In the genomic region with DNA sequence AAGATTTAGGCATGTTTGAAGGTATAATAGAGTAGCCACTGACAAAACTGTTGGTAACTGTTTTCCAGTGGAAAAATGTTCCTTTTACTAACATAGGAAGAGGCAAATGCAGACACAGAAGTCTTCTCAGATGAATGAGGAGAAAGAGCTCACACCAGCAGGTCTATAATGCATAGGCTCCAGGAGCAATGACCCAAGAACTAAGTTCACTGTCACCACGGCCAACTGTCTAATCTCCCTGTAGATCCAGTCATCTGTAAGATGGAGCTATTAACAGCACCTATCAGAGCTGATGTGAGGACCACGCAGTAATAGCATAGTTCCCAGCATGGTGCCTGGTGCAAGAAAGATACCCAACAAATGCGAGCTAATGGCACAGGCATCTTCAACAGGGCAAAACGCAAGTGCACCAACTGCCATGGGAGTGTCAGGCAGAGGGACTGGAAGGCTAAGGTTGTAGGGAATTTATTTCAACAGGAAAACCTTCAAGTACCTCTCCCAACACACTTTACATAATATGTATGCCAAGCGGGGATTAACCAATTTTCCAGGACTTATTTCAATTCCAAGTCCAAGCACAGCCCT, we compare ENCODE assay signal across 20 cellular contexts. TPM values are rescaled to one million over a fixed set of nuclear protein-coding genes. Genes with fewer than 3 reads are reported as not detected.
DNase-seq lines count a peak whose midpoint lies in the region; ATAC-seq, FAIRE-seq and TF ChIP-seq lines count a peak whose summit lies in the region.
"Had no signal": no experiment of that assay in that cellular context is flagged by ENCODE, and none has a peak within 500 bp of the region (broad histone marks: within the 10 kb centered on the region; RNA-seq: fewer than 3 reads in every experiment).

No MANE protein-coding gene starts in this region.

- TF ChIP-seq CTCF in nephron progenitor cell (IDR thresholded peaks at IDR 0.05) = no peak

- H3K27ac Mint-ChIP-seq in activated CD4-positive, alpha-beta T cell treated with anti-CD3 and anti-CD28 coated beads for 36 hours = peak overlapping the region; percentile 13
- peak overlapping the region; percentile 67 for H3K27ac Mint-ChIP-seq in activated naive CD8-positive, alpha-beta T cell treated with anti-CD3 and anti-CD28 coated beads, Interleukin-2, amount 50 U/mL, for 24 hours
- peak overlapping the region; percentile 91 for H3K27ac Mint-ChIP-seq in nephron progenitor cell

- CTCF ChIA-PET in activated CD4-positive, alpha-beta T cell treated with anti-CD3 and anti-CD28 coated beads for 36 hours (lab: Charles Lee) = interaction anchor here (1.4 kb wide), 1 partner anchor 31 kb away, joined by 5 read pairs; no protein-coding TSS in a partner anchor

- intact Hi-C loops in activated CD4-positive, alpha-beta T cell treated with anti-CD3 and anti-CD28 coated beads for 36 hours (cut with DNase I, micrococcal nuclease) = loop anchor here (5.0 kb wide), 2 partner anchors 36 to 51 kb away; no protein-coding TSS in a partner anchor

- H3K27me3 Mint-ChIP-seq in activated CD4-positive, alpha-beta T cell treated with anti-CD3 and anti-CD28 coated beads for 36 hours = no peaks in the 10 kb centered on the region
- H3K27me3 Mint-ChIP-seq in activated naive CD8-positive, alpha-beta T cell treated with anti-CD3 and anti-CD28 coated beads, Interleukin-2, amount 50 U/mL, for 24 hours = no peaks in the 10 kb centered on the region
- H3K27me3 Mint-ChIP-seq in nephron progenitor cell (ENCODE audit: low read depth, poor library complexity) = peaks cover 2% of the 10 kb centered on the region
- H3K27me3 Mint-ChIP-seq: activated naive CD8-positive, alpha-beta T cell treated with anti-CD3 and anti-CD28 coated beads, Interleukin-2, amount 10 ng/mL, durations not matched to agents 7 days and 5 days had no signal

- H3K4me1 Mint-ChIP-seq in activated CD4-positive, alpha-beta T cell treated with anti-CD3 and anti-CD28 coated beads for 36 hours = peaks cover 74% of the 10 kb centered on the region
- peaks cover 76% of the 10 kb centered on the region for H3K4me1 Mint-ChIP-seq in activated naive CD8-positive, alpha-beta T cell treated with anti-CD3 and anti-CD28 coated beads, Interleukin-2, amount 50 U/mL, for 24 hours
- peaks cover 33% of the 10 kb centered on the region for H3K4me1 Mint-ChIP-seq in nephron progenitor cell

- ATAC-seq in activated CD4-positive, alpha-beta T cell treated with anti-CD3 and anti-CD28 coated beads for 36 hours = no peak
- no peak for ATAC-seq in activated naive CD8-positive, alpha-beta T cell treated with anti-CD3 and anti-CD28 coated beads, Interleukin-2, amount 50 U/mL, for 24 hours
- ATAC-seq: psoas muscle had no signal

- DNase-seq in activated CD4-positive, alpha-beta T cell treated with anti-CD3 and anti-CD28 coated beads for 36 hours = no peak
- no peak for DNase-seq in activated CD4-positive, alpha-beta T cell treated with anti-CD3 and anti-CD28 coated beads for 4 hours
- DNase-seq in GM12891 (ENCODE audit: insufficient read length, low spot score) (no peak), nephron progenitor cell (no peak), NCI-H1105 (lab: John Stamatoyannopoulos, UW) (no peak), medulla oblongata (ENCODE audit: extremely low spot score) (no peak)
- no peak for DNase-seq in activated naive CD8-positive, alpha-beta T cell treated with anti-CD3 and anti-CD28 coated beads, Interleukin-2, amount 50 U/mL, for 24 hours
- no peak for DNase-seq in central memory CD4-positive, alpha-beta T cell
- DNase-seq: activated naive CD8-positive, alpha-beta T cell treated with anti-CD3 and anti-CD28 coated beads, Interleukin-2, amount 10 ng/mL, durations not matched to agents 7 days and 5 days; DMS79; dorsolateral prefrontal cortex; glutamatergic neuron; NCI-H1417; NCI-H526 treated with DMSO at 0.1 percent for 48 hours; psoas muscle; stimulated activated CD4-positive, alpha-beta T cell treated with anti-CD3 and anti-CD28 coated beads, Interleukin-12 subunit alpha, Interleukin-12 subunit beta, amount 100 ng/mL, for 4 hours; thyroid gland had no signal

- no peak overlapping the region for H3K4me3 Mint-ChIP-seq in activated CD4-positive, alpha-beta T cell treated with anti-CD3 and anti-CD28 coated beads for 36 hours
- H3K4me3 Mint-ChIP-seq in activated naive CD8-positive, alpha-beta T cell treated with anti-CD3 and anti-CD28 coated beads, Interleukin-2, amount 50 U/mL, for 24 hours = no peak overlapping the region
- H3K4me3 Mint-ChIP-seq in nephron progenitor cell = no peak overlapping the region
- H3K4me3 Mint-ChIP-seq: activated naive CD8-positive, alpha-beta T cell treated with anti-CD3 and anti-CD28 coated beads, Interleukin-2, amount 10 ng/mL, durations not matched to agents 7 days and 5 days had no signal

- TF ChIP-seq POLR2A in GM12891 (IDR thresholded peaks at IDR 0.05; ENCODE audit: low read depth, low read length) = no peak

- no peak for FAIRE-seq in GM12891 (lab: Jason Lieb, UNC)

- POLR2A ChIA-PET in activated CD4-positive, alpha-beta T cell treated with anti-CD3 and anti-CD28 coated beads for 36 hours (lab: Charles Lee) = no interaction called here

- peaks cover 44% of the 10 kb centered on the region for H3K36me3 Mint-ChIP-seq in activated CD4-positive, alpha-beta T cell treated with anti-CD3 and anti-CD28 coated beads for 36 hours (ENCODE audit: low read depth)
- H3K36me3 Mint-ChIP-seq in activated naive CD8-positive, alpha-beta T cell treated with anti-CD3 and anti-CD28 coated beads, Interleukin-2, amount 50 U/mL, for 24 hours (ENCODE audit: low read depth) = peaks cover 47% of the 10 kb centered on the region
- H3K36me3 Mint-ChIP-seq in nephron progenitor cell (ENCODE audit: low read depth) = peaks cover 93% of the 10 kb centered on the region

- H3K9me3 Mint-ChIP-seq in activated CD4-positive, alpha-beta T cell treated with anti-CD3 and anti-CD28 coated beads for 36 hours (ENCODE audit: low read depth) = no peaks in the 10 kb centered on the region
- H3K9me3 Mint-ChIP-seq in activated naive CD8-positive, alpha-beta T cell treated with anti-CD3 and anti-CD28 coated beads, Interleukin-2, amount 50 U/mL, for 24 hours = no peaks in the 10 kb centered on the region
- peaks cover 53% of the 10 kb centered on the region for H3K9me3 Mint-ChIP-seq in nephron progenitor cell
- H3K9me3 Mint-ChIP-seq: activated naive CD8-positive, alpha-beta T cell treated with anti-CD3 and anti-CD28 coated beads, Interleukin-2, amount 10 ng/mL, durations not matched to agents 7 days and 5 days had no signal

TF ChIP-seq in GM12891, 5 proteins besides CTCF, POLR2A, EP300 and RAD21:
- no peak for TF ChIP-seq SPI1 (IDR thresholded peaks at IDR 0.05; ENCODE audit: low read depth, low read length)
- TF ChIP-seq POLR2AphosphoS5 (IDR thresholded peaks at IDR 0.05; ENCODE audit: low read depth, low read length) = 0 out of 2 replicates have a peak, but pooled peaks have one; percentile 17

RNA-seq across cellular contexts. Expression of a gene that starts 12.9 kb away (rescaled TPM):
- total RNA-seq in activated CD4-positive, alpha-beta T cell treated with anti-CD3 and anti-CD28 coated beads for 36 hours = 100 to 1,000 TPM; 347 to 669 TPM
- 158 TPM for polyA plus RNA-seq in GM12891 (2012; ENCODE audit: low read depth, missing spikeins)

RNA-seq across cellular contexts. Expression of a gene that starts 37.1 kb away (rescaled TPM):
- under 1 TPM; 0.21 to 0.81 TPM for total RNA-seq in activated CD4-positive, alpha-beta T cell treated with anti-CD3 and anti-CD28 coated beads for 36 hours
- 0.18 TPM for polyA plus RNA-seq in GM12891 (2012; ENCODE audit: low read depth, missing spikeins)
- total RNA-seq: A172, esophagus muscularis mucosa, SJSA1 had no signal

RNA-seq across cellular contexts. Expression of a gene that starts 41.1 kb away (rescaled TPM):
- total RNA-seq in activated CD4-positive, alpha-beta T cell treated with anti-CD3 and anti-CD28 coated beads for 36 hours = 1 to 10 TPM in 1 of 2 experiments, under 1 TPM in 1; 0.88 to 1.1 TPM
- polyA plus RNA-seq in GM12891 (2012; ENCODE audit: low read depth, missing spikeins) = 0.10 TPM
- total RNA-seq: A172; activated naive CD8-positive, alpha-beta T cell treated with anti-CD3 and anti-CD28 coated beads, Interleukin-2, amount 10 ng/mL, durations not matched to agents 7 days and 5 days; thyroid gland had no signal

Comparison
In these comparisons a context has a peak if more than half of its experiments do, and no peak if none do; other contexts are left out.
1. H3K27ac Mint-ChIP-seq: peak in every context shown above with its lines; median percentile 91 in nephron progenitor cell; 67 in activated naive CD8-positive, alpha-beta T cell treated with anti-CD3 and anti-CD28 coated beads, Interleukin-2, amount 50 U/mL, for 24 hours; 13 in activated CD4-positive, alpha-beta T cell treated with anti-CD3 and anti-CD28 coated beads for 36 hours.